Comparison of ENCODE assay signal across 20 cellular contexts in the genomic region with DNA sequence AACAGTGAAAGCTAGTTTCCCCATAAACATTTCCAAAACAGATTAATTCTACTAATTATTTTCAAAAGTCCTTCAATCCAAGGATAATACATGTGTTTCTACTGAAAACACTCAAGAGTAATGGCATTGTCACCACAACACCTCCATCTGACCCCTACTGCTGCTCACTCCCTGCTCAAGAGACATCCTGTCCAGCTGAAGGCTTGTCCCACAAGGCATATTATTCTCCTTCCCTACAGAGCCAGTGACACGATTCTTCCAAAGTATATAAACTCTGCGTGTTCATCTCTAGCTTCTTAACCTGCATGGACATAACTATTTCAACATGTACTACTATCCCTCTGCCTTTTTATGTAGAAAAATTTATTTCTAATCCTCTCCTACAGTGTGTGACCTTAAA.
DNase-seq lines count a peak whose midpoint lies in the region; ATAC-seq, FAIRE-seq and TF ChIP-seq lines count a peak whose summit lies in the region.
"Had no signal": no experiment of that assay in that cellular context is flagged by ENCODE, and none has a peak within 500 bp of the region (broad histone marks: within the 10 kb centered on the region; RNA-seq: fewer than 3 reads in every experiment).

No MANE protein-coding gene starts in this region.

- no TSS peak for BruUV-seq in HepG2 (replicated peaks; lab: Mats Ljungman, UMichigan)

- H3K9ac ChIP-seq in liver (ENCODE audit: low read depth in 1 of 2, low read length in 2 of 2) (peak overlapping the region in 1 of 2 donors; percentile 54), HepG2 (ENCODE audit: insufficient read depth, low read depth, low read length) (no peak overlapping the region)
- H3K9ac ChIP-seq: BLaER1 had no signal

- ATAC-seq in Right ventricle myocardium superior (ENCODE audit: poor library complexity) (peak; percentile 50), HepG2 (no peak), sciatic nerve (peak; percentile 57)
- ATAC-seq: CD8-positive, alpha-beta T cell; GM12878; GM23338; HCT116 had no signal

- no peak for FAIRE-seq in HepG2 (lab: Jason Lieb, UNC)
- FAIRE-seq: A204.1, GM12878, GM19239 had no signal

- no peaks in the 10 kb centered on the region for H3K9me3 ChIP-seq in right atrium auricular region
- H3K9me3 ChIP-seq in liver (ENCODE audit: control insufficient read depth in 4 of 4, low read length in 3 of 4) = no peaks in the 10 kb centered on the region
- H3K9me3 ChIP-seq in HepG2 (ENCODE audit: low read length) = no peaks in the 10 kb centered on the region
- H3K9me3 ChIP-seq: BLaER1, Caco-2 had no signal

- H3K27ac ChIP-seq in right atrium auricular region = no peak overlapping the region
- H3K27ac ChIP-seq in liver (ENCODE audit: low read depth in 1 of 2, low read length in 2 of 2) = peak overlapping the region; percentile 1 to 67
- H3K27ac ChIP-seq in HepG2 (ENCODE audit: extremely low read length, insufficient read depth, low read length) = no peak overlapping the region
- H3K27ac ChIP-seq in dorsolateral prefrontal cortex = no peak overlapping the region
- H3K27ac ChIP-seq: 22Rv1, BLaER1 had no signal

- H3K36me3 ChIP-seq in right atrium auricular region (no peaks in the 10 kb centered on the region), liver (ENCODE audit: control insufficient read depth in 4 of 4, insufficient read depth in 3 of 4, low read depth in 1 of 4, low read length in 3 of 4) (no peaks in the 10 kb centered on the region), HepG2 (replicated peaks in 1 of 2; ENCODE audit: control insufficient read depth in 1 of 2, insufficient read depth in 2 of 2, low read length in 2 of 2) (no peaks in the 10 kb centered on the region; a peak in 1 of 5 replicates)

- in situ Hi-C loops in HepG2 (cut with HindIII; ENCODE audit: extremely low pct_ligation_motif_present, low pct_unique_long_range_greater_than_20kb) = no loop called here

- TF ChIP-seq POLR2A in HepG2 (IDR thresholded peaks at IDR 0.05; ENCODE audit: insufficient read depth in 1 of 2, low read depth in 2 of 2, low read length in 2 of 2) = no peak

- 54% methylated on average over 2 of the region's 2 CpGs for WGBS in liver
- 85% methylated on average over 2 of the region's 2 CpGs for WGBS in HepG2 (ENCODE audit: low lambda C conversion rate)

- H3K27me3 ChIP-seq in right atrium auricular region (no peaks in the 10 kb centered on the region), liver (ENCODE audit: control insufficient read depth in 4 of 4, insufficient read depth in 4 of 4, low read length in 3 of 4) (no peaks in the 10 kb centered on the region), HepG2 (ENCODE audit: control insufficient read depth in 1 of 2, insufficient read depth in 2 of 2, low read length in 2 of 2) (no peaks in the 10 kb centered on the region), dorsolateral prefrontal cortex (no peaks in the 10 kb centered on the region)
- H3K27me3 ChIP-seq: BLaER1 had no signal

- POLR2A ChIA-PET in HepG2 (lab: Yijun Ruan, JAX) = no interaction called here

- DNase-seq in Right ventricle myocardium superior (no peak), right atrium auricular region (ENCODE audit: low spot score) (no peak), HepG2 (ENCODE audit: low spot score) (no peak), sciatic nerve (ENCODE audit: low spot score) (no peak), dorsolateral prefrontal cortex (no peak)
- DNase-seq: Caco-2; CD4-positive, CD25-positive, alpha-beta regulatory T cell; CD8-positive, alpha-beta T cell; DMS153; DND-41; GDM1; H9 had no signal

- no peak overlapping the region for H2AFZ ChIP-seq in HepG2 (ENCODE audit: low read length)
- H2AFZ ChIP-seq: GM23338 had no signal

- TF ChIP-seq CTCF in right atrium auricular region (IDR thresholded peaks at IDR 0.05) (no peak), liver (IDR thresholded peaks at IDR 0.05; ENCODE audit: low read depth, low read length, missing input control) (no peak), HepG2 (CRISPR knock-in tag; IDR thresholded peaks at IDR 0.05) (no peak), dorsolateral prefrontal cortex (IDR thresholded peaks at IDR 0.05 in 54 of 56, conservative IDR thresholded peaks at IDR 0.05 in 2 of 56; ENCODE audit: low read depth in 1 of 56, partially characterized antibody in 56 of 56) (no peak)

- H3K4me1 ChIP-seq in right atrium auricular region (peaks cover 0 to 45% of the 10 kb centered on the region in 2 donors), liver (ENCODE audit: control insufficient read depth in 4 of 4, insufficient read depth in 4 of 4, low read length in 3 of 4) (peaks cover 3 to 73% (median 40%) of the 10 kb centered on the region in 4 donors), HepG2 (ENCODE audit: insufficient read depth, low read length) (peaks cover 67% of the 10 kb centered on the region)
- H3K4me1 ChIP-seq: BLaER1 had no signal

- CTCF ChIA-PET in HepG2 (lab: Yijun Ruan, JAX; ENCODE audit: low intra/inter-chr PET ratio, low total read pairs) = no interaction called here

- no peaks in the 10 kb centered on the region for H4K20me1 ChIP-seq in HepG2 (ENCODE audit: insufficient read depth, low read length)
- H4K20me1 ChIP-seq: BLaER1 had no signal

- H3K79me2 ChIP-seq in HepG2 (ENCODE audit: insufficient read depth, low read length) = no peaks in the 10 kb centered on the region

- intact Hi-C loops in Right ventricle myocardium superior (cut with DNase I) (no loop called here), HepG2 (cut with micrococcal nuclease; ENCODE audit: unreplicated experiment) (no loop called here), sciatic nerve (cut with DNase I) (no loop called here), dorsolateral prefrontal cortex (cut with DNase I) (no loop called here)

- no peak for TF ChIP-seq RAD21 in liver (IDR thresholded peaks at IDR 0.05)
- no peak for TF ChIP-seq RAD21 in HepG2 (CRISPR knock-in tag; IDR thresholded peaks at IDR 0.05)

- H3K4me2 ChIP-seq in HepG2 (ENCODE audit: low read depth, low read length) = no peak overlapping the region
- H3K4me2 ChIP-seq: BLaER1, GM23338 had no signal

- H3K4me3 ChIP-seq in right atrium auricular region (no peak overlapping the region), liver (ENCODE audit: low read depth in 1 of 3, low read length in 3 of 3) (peak overlapping the region in 2 of 3 donors; percentile 2 to 46), HepG2 (replicated peaks in 1 of 3; ENCODE audit: insufficient read depth in 1 of 3, low read depth in 2 of 3, low read length in 3 of 3) (no peak overlapping the region), dorsolateral prefrontal cortex (no peak overlapping the region)
- H3K4me3 ChIP-seq: BLaER1, GM12878, GM23338 had no signal

- TF ChIP-seq EP300 in HepG2 (IDR thresholded peaks at IDR 0.05; ENCODE audit: low read depth in 2 of 2, low read length in 2 of 2) (no peak), HepG2 (CRISPR knock-in tag; IDR thresholded peaks at IDR 0.05; ENCODE audit: borderline replicate concordance) (no peak)

TF ChIP-seq in liver, 16 proteins besides CTCF, POLR2A, EP300 and RAD21 (continues in another document):
- no peak for TF ChIP-seq SP1 (IDR thresholded peaks at IDR 0.05)
- TF ChIP-seq, protein P1, sequence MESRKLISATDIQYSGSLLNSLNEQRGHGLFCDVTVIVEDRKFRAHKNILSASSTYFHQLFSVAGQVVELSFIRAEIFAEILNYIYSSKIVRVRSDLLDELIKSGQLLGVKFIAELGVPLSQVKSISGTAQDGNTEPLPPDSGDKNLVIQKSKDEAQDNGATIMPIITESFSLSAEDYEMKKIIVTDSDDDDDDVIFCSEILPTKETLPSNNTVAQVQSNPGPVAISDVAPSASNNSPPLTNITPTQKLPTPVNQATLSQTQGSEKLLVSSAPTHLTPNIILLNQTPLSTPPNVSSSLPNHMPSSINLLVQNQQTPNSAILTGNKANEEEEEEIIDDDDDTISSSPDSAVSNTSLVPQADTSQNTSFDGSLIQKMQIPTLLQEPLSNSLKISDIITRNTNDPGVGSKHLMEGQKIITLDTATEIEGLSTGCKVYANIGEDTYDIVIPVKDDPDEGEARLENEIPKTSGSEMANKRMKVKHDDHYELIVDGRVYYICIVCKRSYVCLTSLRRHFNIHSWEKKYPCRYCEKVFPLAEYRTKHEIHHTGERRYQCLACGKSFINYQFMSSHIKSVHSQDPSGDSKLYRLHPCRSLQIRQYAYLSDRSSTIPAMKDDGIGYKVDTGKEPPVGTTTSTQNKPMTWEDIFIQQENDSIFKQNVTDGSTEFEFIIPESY (IDR thresholded peaks at IDR 0.05) = no peak
- no peak for TF ChIP-seq FOXA1 (IDR thresholded peaks at IDR 0.05)
- TF ChIP-seq NR2F2 (IDR thresholded peaks at IDR 0.05) = no peak
- TF ChIP-seq, protein P2, sequence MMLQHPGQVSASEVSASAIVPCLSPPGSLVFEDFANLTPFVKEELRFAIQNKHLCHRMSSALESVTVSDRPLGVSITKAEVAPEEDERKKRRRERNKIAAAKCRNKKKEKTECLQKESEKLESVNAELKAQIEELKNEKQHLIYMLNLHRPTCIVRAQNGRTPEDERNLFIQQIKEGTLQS (IDR thresholded peaks at IDR 0.05) = no peak
- TF ChIP-seq RXRA (IDR thresholded peaks at IDR 0.05) = no peak
- no peak for TF ChIP-seq EGR1 (IDR thresholded peaks at IDR 0.05; ENCODE audit: low read depth in 2 of 2)
- TF ChIP-seq HNF4A (conservative IDR thresholded peaks at IDR 0.05) = no peak

TF ChIP-seq in HepG2, 621 proteins besides CTCF, POLR2A, EP300 and RAD21 (continues in another document):
- TF ChIP-seq, protein P3, sequence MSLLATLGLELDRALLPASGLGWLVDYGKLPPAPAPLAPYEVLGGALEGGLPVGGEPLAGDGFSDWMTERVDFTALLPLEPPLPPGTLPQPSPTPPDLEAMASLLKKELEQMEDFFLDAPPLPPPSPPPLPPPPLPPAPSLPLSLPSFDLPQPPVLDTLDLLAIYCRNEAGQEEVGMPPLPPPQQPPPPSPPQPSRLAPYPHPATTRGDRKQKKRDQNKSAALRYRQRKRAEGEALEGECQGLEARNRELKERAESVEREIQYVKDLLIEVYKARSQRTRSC (CRISPR knock-in tag; IDR thresholded peaks at IDR 0.05; ENCODE audit: low read depth) = no peak
- TF ChIP-seq MATR3 (CRISPR knock-in tag; IDR thresholded peaks at IDR 0.05) (no peak), ARNT2 (CRISPR knock-in tag; IDR thresholded peaks at IDR 0.05; ENCODE audit: low read depth) (no peak)

Comparison
In these comparisons a context has a peak if more than half of its experiments do, and no peak if none do; other contexts are left out.
1. H3K27ac ChIP-seq: peak in liver (2 of 2); none in right atrium auricular region (0 of 2), HepG2 (single experiment) and dorsolateral prefrontal cortex (0 of 59).
2. H3K4me3 ChIP-seq: peak in liver (2 of 3); none in right atrium auricular region (0 of 2), HepG2 (0 of 3) and dorsolateral prefrontal cortex (0 of 59).